1 cellular context compared by ENCODE assay signal in the genomic region with DNA sequence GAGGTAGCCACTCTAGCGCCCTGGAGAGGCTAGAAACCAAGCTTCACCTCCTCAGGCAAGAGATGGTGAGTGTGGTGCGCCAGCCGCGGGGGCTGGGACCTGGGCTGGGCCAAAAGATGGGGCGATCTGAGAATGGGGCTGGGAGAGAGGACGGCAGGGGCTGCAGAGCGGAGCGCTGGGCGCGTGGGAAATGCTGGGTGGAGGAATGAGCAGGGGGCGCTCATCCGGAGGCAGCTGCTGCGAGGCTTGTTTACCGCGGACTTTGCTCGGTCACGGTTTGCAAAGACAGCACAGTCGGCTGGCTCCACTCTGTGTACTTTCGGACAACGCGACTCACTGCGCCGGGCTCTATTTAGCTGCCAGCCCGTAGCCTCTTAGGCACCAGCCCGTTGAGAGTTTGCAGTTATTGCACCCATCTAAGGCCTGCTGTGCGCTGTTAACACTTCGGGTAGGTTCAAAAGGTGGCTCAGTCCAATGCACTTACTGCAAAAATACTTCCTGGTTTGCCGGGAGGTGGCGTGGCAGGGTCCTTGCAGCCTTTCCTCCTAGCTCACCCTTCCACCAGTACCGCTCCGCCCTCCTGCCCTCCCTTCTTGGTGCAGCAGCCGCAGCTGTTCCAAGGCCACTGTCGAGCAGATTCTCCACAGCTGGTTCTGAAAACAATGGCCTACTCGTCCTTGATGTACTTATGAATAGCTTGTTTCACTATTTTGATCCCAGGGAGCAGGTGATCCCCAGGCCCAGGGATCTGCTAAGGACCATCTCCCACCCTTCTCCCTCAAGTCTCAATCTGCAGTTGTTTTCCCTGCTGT.
TF ChIP-seq lines count a peak whose summit lies in the region.

No MANE protein-coding gene starts in this region.

TF ChIP-seq in HepG2, 621 proteins besides CTCF, POLR2A, EP300 and RAD21 (continued from another document and continues in another):
- TF ChIP-seq, protein P1, sequence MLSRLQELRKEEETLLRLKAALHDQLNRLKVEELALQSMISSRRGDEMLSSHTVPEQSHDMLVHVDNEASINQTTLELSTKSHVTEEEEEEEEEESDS (CRISPR knock-in tag; IDR thresholded peaks at IDR 0.05; ENCODE audit: borderline replicate concordance), result 0 out of 2 replicates have a peak, but pooled peaks have one; percentile 22
- TF ChIP-seq, protein P2, sequence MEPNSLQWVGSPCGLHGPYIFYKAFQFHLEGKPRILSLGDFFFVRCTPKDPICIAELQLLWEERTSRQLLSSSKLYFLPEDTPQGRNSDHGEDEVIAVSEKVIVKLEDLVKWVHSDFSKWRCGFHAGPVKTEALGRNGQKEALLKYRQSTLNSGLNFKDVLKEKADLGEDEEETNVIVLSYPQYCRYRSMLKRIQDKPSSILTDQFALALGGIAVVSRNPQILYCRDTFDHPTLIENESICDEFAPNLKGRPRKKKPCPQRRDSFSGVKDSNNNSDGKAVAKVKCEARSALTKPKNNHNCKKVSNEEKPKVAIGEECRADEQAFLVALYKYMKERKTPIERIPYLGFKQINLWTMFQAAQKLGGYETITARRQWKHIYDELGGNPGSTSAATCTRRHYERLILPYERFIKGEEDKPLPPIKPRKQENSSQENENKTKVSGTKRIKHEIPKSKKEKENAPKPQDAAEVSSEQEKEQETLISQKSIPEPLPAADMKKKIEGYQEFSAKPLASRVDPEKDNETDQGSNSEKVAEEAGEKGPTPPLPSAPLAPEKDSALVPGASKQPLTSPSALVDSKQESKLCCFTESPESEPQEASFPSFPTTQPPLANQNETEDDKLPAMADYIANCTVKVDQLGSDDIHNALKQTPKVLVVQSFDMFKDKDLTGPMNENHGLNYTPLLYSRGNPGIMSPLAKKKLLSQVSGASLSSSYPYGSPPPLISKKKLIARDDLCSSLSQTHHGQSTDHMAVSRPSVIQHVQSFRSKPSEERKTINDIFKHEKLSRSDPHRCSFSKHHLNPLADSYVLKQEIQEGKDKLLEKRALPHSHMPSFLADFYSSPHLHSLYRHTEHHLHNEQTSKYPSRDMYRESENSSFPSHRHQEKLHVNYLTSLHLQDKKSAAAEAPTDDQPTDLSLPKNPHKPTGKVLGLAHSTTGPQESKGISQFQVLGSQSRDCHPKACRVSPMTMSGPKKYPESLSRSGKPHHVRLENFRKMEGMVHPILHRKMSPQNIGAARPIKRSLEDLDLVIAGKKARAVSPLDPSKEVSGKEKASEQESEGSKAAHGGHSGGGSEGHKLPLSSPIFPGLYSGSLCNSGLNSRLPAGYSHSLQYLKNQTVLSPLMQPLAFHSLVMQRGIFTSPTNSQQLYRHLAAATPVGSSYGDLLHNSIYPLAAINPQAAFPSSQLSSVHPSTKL (CRISPR knock-in tag; IDR thresholded peaks at IDR 0.05), result peak; percentile 87
- TF ChIP-seq, protein P3, sequence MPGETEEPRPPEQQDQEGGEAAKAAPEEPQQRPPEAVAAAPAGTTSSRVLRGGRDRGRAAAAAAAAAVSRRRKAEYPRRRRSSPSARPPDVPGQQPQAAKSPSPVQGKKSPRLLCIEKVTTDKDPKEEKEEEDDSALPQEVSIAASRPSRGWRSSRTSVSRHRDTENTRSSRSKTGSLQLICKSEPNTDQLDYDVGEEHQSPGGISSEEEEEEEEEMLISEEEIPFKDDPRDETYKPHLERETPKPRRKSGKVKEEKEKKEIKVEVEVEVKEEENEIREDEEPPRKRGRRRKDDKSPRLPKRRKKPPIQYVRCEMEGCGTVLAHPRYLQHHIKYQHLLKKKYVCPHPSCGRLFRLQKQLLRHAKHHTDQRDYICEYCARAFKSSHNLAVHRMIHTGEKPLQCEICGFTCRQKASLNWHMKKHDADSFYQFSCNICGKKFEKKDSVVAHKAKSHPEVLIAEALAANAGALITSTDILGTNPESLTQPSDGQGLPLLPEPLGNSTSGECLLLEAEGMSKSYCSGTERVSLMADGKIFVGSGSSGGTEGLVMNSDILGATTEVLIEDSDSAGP (CRISPR knock-in tag; IDR thresholded peaks at IDR 0.05; ENCODE audit: borderline replicate concordance), result peak; percentile 88
- TF ChIP-seq, protein P4, sequence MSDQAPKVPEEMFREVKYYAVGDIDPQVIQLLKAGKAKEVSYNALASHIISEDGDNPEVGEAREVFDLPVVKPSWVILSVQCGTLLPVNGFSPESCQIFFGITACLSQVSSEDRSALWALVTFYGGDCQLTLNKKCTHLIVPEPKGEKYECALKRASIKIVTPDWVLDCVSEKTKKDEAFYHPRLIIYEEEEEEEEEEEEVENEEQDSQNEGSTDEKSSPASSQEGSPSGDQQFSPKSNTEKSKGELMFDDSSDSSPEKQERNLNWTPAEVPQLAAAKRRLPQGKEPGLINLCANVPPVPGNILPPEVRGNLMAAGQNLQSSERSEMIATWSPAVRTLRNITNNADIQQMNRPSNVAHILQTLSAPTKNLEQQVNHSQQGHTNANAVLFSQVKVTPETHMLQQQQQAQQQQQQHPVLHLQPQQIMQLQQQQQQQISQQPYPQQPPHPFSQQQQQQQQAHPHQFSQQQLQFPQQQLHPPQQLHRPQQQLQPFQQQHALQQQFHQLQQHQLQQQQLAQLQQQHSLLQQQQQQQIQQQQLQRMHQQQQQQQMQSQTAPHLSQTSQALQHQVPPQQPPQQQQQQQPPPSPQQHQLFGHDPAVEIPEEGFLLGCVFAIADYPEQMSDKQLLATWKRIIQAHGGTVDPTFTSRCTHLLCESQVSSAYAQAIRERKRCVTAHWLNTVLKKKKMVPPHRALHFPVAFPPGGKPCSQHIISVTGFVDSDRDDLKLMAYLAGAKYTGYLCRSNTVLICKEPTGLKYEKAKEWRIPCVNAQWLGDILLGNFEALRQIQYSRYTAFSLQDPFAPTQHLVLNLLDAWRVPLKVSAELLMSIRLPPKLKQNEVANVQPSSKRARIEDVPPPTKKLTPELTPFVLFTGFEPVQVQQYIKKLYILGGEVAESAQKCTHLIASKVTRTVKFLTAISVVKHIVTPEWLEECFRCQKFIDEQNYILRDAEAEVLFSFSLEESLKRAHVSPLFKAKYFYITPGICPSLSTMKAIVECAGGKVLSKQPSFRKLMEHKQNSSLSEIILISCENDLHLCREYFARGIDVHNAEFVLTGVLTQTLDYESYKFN (CRISPR knock-in tag; conservative IDR thresholded peaks at IDR 0.05), result peak; percentile 88
- TF ChIP-seq, protein P5, sequence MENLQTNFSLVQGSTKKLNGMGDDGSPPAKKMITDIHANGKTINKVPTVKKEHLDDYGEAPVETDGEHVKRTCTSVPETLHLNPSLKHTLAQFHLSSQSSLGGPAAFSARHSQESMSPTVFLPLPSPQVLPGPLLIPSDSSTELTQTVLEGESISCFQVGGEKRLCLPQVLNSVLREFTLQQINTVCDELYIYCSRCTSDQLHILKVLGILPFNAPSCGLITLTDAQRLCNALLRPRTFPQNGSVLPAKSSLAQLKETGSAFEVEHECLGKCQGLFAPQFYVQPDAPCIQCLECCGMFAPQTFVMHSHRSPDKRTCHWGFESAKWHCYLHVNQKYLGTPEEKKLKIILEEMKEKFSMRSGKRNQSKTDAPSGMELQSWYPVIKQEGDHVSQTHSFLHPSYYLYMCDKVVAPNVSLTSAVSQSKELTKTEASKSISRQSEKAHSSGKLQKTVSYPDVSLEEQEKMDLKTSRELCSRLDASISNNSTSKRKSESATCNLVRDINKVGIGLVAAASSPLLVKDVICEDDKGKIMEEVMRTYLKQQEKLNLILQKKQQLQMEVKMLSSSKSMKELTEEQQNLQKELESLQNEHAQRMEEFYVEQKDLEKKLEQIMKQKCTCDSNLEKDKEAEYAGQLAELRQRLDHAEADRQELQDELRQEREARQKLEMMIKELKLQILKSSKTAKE (CRISPR knock-in tag; IDR thresholded peaks at IDR 0.05; ENCODE audit: borderline replicate concordance), result peak; percentile 62; the same call in 1 of the 2 replicates
- TF ChIP-seq ZBTB42 (CRISPR knock-in tag; IDR thresholded peaks at IDR 0.05) (peak; percentile 85; the same call in 1 of the 2 replicates), ZNF431 (CRISPR knock-in tag; IDR thresholded peaks at IDR 0.05; ENCODE audit: borderline replicate concordance, low read depth) (0 out of 2 replicates have a peak, but pooled peaks have one; percentile 55), REPIN1 (CRISPR knock-in tag; IDR thresholded peaks at IDR 0.05; ENCODE audit: borderline replicate concordance, low read depth) (peak; percentile 95), HOXD1 (CRISPR knock-in tag; IDR thresholded peaks at IDR 0.05) (peak; percentile 19; the same call in 1 of the 2 replicates), KDM4B (CRISPR knock-in tag; IDR thresholded peaks at IDR 0.05) (peak; percentile 12; the same call in 1 of the 2 replicates), ESRRA (CRISPR knock-in tag; IDR thresholded peaks at IDR 0.05; ENCODE audit: low read depth) (no peak; the same call in 1 of the 2 replicates), ZNF577 (CRISPR knock-in tag; IDR thresholded peaks at IDR 0.05; ENCODE audit: borderline replicate concordance, low read depth) (0 out of 2 replicates have a peak, but pooled peaks have one; percentile 53), ZNF678 (CRISPR knock-in tag; IDR thresholded peaks at IDR 0.05) (peak; percentile 82), PHF8 (CRISPR knock-in tag; IDR thresholded peaks at IDR 0.05) (peak; percentile 80), ZNF260 (CRISPR knock-in tag; IDR thresholded peaks at IDR 0.05; ENCODE audit: borderline replicate concordance, low read depth) (no peak), FOXC1 (CRISPR knock-in tag; IDR thresholded peaks at IDR 0.05; ENCODE audit: borderline replicate concordance) (0 out of 2 replicates have a peak, but pooled peaks have one; percentile 35), HOXA9 (CRISPR knock-in tag; IDR thresholded peaks at IDR 0.05; ENCODE audit: borderline replicate concordance) (0 out of 2 replicates have a peak, but pooled peaks have one; percentile 63), ZNF772 (CRISPR knock-in tag; IDR thresholded peaks at IDR 0.05) (no peak), ZNF572 (CRISPR knock-in tag; IDR thresholded peaks at IDR 0.05) (no peak), ZC3H4 (CRISPR knock-in tag; IDR thresholded peaks at IDR 0.05; ENCODE audit: borderline replicate concordance) (peak; percentile 78; the same call in 1 of the 2 replicates), THAP11 (CRISPR knock-in tag; IDR thresholded peaks at IDR 0.05) (0 out of 2 replicates have a peak, but pooled peaks have one; percentile 6), AGO1 (IDR thresholded peaks at IDR 0.05; ENCODE audit: low read depth, low read length, poor library complexity, severe bottlenecking) (peak; percentile 30), SKI (IDR thresholded peaks at IDR 0.05; ENCODE audit: partially characterized antibody) (peak; percentile 69), BORCS8-MEF2B (CRISPR knock-in tag; IDR thresholded peaks at IDR 0.05) (peak; percentile 86), ZSCAN21 (CRISPR knock-in tag; IDR thresholded peaks at IDR 0.05; ENCODE audit: borderline replicate concordance) (peak; percentile 43; the same call in 1 of the 2 replicates), ZNF543 (CRISPR knock-in tag; IDR thresholded peaks at IDR 0.05) (peak; percentile 91; the same call in 1 of the 2 replicates), KMT2B (CRISPR knock-in tag; IDR thresholded peaks at IDR 0.05) (peak; percentile 85), ZNF792 (CRISPR knock-in tag; IDR thresholded peaks at IDR 0.05) (peak; percentile 73), ZNF567 (CRISPR knock-in tag; IDR thresholded peaks at IDR 0.05; ENCODE audit: borderline replicate concordance) (peak; percentile 6; the same call in 1 of the 2 replicates), ZSCAN25 (CRISPR knock-in tag; IDR thresholded peaks at IDR 0.05) (no peak)
- TF ChIP-seq, protein P6, sequence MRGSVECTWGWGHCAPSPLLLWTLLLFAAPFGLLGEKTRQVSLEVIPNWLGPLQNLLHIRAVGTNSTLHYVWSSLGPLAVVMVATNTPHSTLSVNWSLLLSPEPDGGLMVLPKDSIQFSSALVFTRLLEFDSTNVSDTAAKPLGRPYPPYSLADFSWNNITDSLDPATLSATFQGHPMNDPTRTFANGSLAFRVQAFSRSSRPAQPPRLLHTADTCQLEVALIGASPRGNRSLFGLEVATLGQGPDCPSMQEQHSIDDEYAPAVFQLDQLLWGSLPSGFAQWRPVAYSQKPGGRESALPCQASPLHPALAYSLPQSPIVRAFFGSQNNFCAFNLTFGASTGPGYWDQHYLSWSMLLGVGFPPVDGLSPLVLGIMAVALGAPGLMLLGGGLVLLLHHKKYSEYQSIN (CRISPR knock-in tag; IDR thresholded peaks at IDR 0.05; ENCODE audit: borderline replicate concordance), result no peak
- TF ChIP-seq, protein P7, sequence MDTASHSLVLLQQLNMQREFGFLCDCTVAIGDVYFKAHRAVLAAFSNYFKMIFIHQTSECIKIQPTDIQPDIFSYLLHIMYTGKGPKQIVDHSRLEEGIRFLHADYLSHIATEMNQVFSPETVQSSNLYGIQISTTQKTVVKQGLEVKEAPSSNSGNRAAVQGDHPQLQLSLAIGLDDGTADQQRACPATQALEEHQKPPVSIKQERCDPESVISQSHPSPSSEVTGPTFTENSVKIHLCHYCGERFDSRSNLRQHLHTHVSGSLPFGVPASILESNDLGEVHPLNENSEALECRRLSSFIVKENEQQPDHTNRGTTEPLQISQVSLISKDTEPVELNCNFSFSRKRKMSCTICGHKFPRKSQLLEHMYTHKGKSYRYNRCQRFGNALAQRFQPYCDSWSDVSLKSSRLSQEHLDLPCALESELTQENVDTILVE (CRISPR knock-in tag; IDR thresholded peaks at IDR 0.05), result no peak; the same call in 1 of the 2 replicates
- TF ChIP-seq, protein P8, sequence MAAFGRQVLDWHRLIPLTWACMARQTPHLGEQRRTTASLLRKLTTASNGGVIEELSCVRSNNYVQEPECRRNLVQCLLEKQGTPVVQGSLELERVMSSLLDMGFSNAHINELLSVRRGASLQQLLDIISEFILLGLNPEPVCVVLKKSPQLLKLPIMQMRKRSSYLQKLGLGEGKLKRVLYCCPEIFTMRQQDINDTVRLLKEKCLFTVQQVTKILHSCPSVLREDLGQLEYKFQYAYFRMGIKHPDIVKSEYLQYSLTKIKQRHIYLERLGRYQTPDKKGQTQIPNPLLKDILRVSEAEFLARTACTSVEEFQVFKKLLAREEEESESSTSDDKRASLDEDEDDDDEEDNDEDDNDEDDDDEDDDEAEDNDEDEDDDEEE (CRISPR knock-in tag; IDR thresholded peaks at IDR 0.05), result 0 out of 2 replicates have a peak, but pooled peaks have one; percentile 33
- TF ChIP-seq, protein P9, sequence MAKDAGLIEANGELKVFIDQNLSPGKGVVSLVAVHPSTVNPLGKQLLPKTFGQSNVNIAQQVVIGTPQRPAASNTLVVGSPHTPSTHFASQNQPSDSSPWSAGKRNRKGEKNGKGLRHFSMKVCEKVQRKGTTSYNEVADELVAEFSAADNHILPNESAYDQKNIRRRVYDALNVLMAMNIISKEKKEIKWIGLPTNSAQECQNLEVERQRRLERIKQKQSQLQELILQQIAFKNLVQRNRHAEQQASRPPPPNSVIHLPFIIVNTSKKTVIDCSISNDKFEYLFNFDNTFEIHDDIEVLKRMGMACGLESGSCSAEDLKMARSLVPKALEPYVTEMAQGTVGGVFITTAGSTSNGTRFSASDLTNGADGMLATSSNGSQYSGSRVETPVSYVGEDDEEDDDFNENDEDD (CRISPR knock-in tag; IDR thresholded peaks at IDR 0.05; ENCODE audit: borderline replicate concordance), result peak; percentile 58; the same call in 1 of the 2 replicates
